In the genomic region with DNA sequence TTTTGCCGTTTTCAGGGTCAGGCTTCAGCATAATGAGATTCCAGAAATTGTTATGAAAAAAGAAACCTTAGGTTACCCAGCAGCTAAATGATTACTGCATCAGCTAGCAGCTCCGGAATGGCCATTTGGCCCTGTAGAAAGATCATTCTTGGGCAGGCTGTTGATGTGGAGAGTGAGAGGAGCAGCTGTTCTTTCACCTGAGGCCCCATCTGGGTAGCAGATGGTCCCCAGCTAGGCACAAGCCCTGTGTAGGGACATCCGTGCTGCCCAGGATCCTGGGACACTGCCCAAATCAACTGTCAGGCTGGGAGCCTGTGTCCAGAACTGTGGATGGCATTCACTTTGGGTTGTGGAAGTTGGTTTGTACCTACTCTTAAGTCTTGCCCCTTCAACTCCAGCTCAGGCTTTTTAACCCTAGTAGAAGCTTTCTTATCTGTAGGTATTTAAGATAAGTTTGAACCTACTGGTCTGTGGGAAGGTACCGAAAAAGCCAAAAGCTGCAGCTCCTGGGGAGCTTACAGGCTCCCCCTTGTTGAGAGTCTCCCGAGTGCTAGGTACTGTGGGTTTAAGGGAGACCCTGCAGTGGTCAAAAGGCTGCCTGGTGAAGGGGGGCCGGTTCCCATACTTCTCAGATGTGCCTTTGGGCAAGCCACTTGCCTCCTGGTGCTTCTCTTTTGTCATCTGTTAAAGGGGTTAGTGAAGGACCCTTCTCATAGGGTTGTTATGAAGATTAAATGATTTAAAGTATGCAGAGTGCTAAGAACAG, we compare ENCODE assay signal across 1 cellular context.
TF ChIP-seq lines count a peak whose summit lies in the region.

No MANE protein-coding gene starts in this region.

TF ChIP-seq in GM23338, 12 proteins besides CTCF, POLR2A, EP300 and RAD21 (continued from another document):
- TF ChIP-seq, protein P1, sequence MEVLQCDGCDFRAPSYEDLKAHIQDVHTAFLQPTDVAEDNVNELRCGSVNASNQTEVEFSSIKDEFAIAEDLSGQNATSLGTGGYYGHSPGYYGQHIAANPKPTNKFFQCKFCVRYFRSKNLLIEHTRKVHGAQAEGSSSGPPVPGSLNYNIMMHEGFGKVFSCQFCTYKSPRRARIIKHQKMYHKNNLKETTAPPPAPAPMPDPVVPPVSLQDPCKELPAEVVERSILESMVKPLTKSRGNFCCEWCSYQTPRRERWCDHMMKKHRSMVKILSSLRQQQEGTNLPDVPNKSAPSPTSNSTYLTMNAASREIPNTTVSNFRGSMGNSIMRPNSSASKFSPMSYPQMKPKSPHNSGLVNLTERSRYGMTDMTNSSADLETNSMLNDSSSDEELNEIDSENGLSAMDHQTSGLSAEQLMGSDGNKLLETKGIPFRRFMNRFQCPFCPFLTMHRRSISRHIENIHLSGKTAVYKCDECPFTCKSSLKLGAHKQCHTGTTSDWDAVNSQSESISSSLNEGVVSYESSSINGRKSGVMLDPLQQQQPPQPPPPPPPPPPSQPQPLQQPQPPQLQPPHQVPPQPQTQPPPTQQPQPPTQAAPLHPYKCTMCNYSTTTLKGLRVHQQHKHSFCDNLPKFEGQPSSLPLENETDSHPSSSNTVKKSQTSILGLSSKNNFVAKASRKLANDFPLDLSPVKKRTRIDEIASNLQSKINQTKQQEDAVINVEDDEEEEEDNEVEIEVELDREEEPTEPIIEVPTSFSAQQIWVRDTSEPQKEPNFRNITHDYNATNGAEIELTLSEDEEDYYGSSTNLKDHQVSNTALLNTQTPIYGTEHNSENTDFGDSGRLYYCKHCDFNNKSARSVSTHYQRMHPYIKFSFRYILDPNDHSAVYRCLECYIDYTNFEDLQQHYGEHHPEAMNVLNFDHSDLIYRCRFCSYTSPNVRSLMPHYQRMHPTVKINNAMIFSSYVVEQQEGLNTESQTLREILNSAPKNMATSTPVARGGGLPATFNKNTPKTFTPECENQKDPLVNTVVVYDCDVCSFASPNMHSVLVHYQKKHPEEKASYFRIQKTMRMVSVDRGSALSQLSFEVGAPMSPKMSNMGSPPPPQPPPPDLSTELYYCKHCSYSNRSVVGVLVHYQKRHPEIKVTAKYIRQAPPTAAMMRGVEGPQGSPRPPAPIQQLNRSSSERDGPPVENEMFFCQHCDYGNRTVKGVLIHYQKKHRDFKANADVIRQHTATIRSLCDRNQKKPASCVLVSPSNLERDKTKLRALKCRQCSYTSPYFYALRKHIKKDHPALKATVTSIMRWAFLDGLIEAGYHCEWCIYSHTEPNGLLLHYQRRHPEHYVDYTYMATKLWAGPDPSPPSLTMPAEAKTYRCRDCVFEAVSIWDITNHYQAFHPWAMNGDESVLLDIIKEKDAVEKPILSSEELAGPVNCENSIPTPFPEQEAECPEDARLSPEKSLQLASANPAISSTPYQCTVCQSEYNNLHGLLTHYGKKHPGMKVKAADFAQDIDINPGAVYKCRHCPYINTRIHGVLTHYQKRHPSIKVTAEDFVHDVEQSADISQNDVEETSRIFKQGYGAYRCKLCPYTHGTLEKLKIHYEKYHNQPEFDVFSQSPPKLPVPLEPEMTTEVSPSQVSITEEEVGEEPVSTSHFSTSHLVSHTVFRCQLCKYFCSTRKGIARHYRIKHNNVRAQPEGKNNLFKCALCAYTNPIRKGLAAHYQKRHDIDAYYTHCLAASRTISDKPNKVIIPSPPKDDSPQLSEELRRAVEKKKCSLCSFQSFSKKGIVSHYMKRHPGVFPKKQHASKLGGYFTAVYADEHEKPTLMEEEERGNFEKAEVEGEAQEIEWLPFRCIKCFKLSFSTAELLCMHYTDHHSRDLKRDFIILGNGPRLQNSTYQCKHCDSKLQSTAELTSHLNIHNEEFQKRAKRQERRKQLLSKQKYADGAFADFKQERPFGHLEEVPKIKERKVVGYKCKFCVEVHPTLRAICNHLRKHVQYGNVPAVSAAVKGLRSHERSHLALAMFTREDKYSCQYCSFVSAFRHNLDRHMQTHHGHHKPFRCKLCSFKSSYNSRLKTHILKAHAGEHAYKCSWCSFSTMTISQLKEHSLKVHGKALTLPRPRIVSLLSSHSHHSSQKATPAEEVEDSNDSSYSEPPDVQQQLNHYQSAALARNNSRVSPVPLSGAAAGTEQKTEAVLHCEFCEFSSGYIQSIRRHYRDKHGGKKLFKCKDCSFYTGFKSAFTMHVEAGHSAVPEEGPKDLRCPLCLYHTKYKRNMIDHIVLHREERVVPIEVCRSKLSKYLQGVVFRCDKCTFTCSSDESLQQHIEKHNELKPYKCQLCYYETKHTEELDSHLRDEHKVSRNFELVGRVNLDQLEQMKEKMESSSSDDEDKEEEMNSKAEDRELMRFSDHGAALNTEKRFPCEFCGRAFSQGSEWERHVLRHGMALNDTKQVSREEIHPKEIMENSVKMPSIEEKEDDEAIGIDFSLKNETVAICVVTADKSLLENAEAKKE (CRISPR knock-in tag; IDR thresholded peaks at IDR 0.05) = no peak
- no peak for TF ChIP-seq STAT1 (IDR thresholded peaks at IDR 0.05; ENCODE audit: unreplicated experiment)
- TF ChIP-seq JUNB (IDR thresholded peaks at IDR 0.05; ENCODE audit: unreplicated experiment) = no peak
- TF ChIP-seq CREB1 (CRISPR knock-in tag; IDR thresholded peaks at IDR 0.05; ENCODE audit: low read depth) = no peak
- no peak for TF ChIP-seq EZH2 (IDR thresholded peaks at IDR 0.05; ENCODE audit: low read depth, unreplicated experiment)
